In the genomic region with DNA sequence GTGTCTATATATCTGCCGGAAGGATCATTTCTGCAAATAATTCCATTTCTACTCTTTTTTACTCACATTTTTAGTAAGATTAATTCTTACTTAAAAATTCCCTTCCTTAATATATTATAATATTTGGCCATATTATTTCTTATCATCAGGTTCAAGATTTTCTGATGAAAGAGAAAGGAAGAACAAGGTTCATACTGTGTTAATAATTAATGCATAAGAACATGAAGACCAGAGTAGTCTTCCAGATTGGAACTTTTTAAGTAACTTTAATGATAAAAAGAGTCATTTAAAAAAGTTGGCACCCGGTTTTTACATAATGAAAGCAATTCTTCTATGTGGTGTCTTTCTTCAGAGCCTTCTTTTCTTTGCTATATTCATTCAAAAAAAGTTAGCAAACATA, we compare ENCODE assay signal across 1 cellular context.
TF ChIP-seq lines count a peak whose summit lies in the region.

No MANE protein-coding gene starts in this region.

TF ChIP-seq in endothelial cell of umbilical vein, 7 proteins besides CTCF, POLR2A, EP300 and RAD21:
- TF ChIP-seq MYC (IDR thresholded peaks at IDR 0.05; ENCODE audit: low read depth, low read length) = no peak
- TF ChIP-seq POLR2AphosphoS5 (IDR thresholded peaks at IDR 0.05; ENCODE audit: insufficient read depth, low read depth, low read length) = no peak
